21 cellular contexts compared by ENCODE assay signal in genomic region chr17:13593021-13593751, GRCh38. TPM values are rescaled to one million over a fixed set of nuclear protein-coding genes. Genes with fewer than 3 reads are reported as not detected.
A peak's percentile ranks its signal among the peaks of the same experiment; 100 is the strongest.
DNase-seq lines count a peak whose midpoint lies in the region; ATAC-seq, FAIRE-seq and TF ChIP-seq lines count a peak whose summit lies in the region.
"Had no signal": no experiment of that assay in that cellular context is flagged by ENCODE, and none has a peak within 500 bp of the region (broad histone marks: within the 10 kb centered on the region; RNA-seq: fewer than 3 reads in every experiment).

No MANE protein-coding gene starts in this region.

- H3K4me3 Mint-ChIP-seq in WTC11, result no peak overlapping the region
- H3K4me3 Mint-ChIP-seq: CD8-positive, alpha-beta memory T cell had no signal

- peaks cover 47% of the 10 kb centered on the region for H3K4me1 Mint-ChIP-seq in WTC11

- H2BK12ac ChIP-seq in mesenchymal stem cell (ENCODE audit: low read length in 2 of 2), result no peak overlapping the region

- H3K9ac ChIP-seq in HepG2 (ENCODE audit: insufficient read depth, low read depth, low read length), result no peak overlapping the region; the same call in 1 of the 2 replicates
- H3K9ac ChIP-seq in mesenchymal stem cell (ENCODE audit: low read length), result peak overlapping the region; percentile 32

- peak overlapping the region; percentile 43; the same call in 1 of the 2 replicates for H3K4me2 ChIP-seq in HepG2 (ENCODE audit: low read depth, low read length)
- no peak overlapping the region for H3K4me2 ChIP-seq in mesenchymal stem cell (ENCODE audit: low read length, poor library complexity, severe bottlenecking)
- H3K4me2 ChIP-seq: A549 had no signal

- peak overlapping the region; percentile 67; the same call in 1 of the 2 replicates for H3K27ac Mint-ChIP-seq in WTC11
- H3K27ac Mint-ChIP-seq: CD8-positive, alpha-beta memory T cell had no signal

- no peaks in the 10 kb centered on the region for H3K79me2 ChIP-seq in HepG2 (ENCODE audit: insufficient read depth, low read length)

- no peaks in the 10 kb centered on the region for H4K20me1 ChIP-seq in HepG2 (ENCODE audit: insufficient read depth, low read length)

- FAIRE-seq in HepG2 (lab: Jason Lieb, UNC), result no peak
- FAIRE-seq: A549, D721Med, GM12892, GM18507, RCC 7860 had no signal

- H3K79me1 ChIP-seq in mesenchymal stem cell (replicated peaks; ENCODE audit: low read length, poor library complexity, severe bottlenecking), result no peaks in the 10 kb centered on the region

- H3K14ac ChIP-seq in mesenchymal stem cell (ENCODE audit: low read length in 2 of 2), result no peak overlapping the region

- H3K9me3 ChIP-seq in HepG2 (ENCODE audit: low read length) (no peaks in the 10 kb centered on the region), right lobe of liver (no peaks in the 10 kb centered on the region), mesenchymal stem cell (ENCODE audit: control insufficient read depth, low read length) (no peaks in the 10 kb centered on the region), vagina (no peaks in the 10 kb centered on the region)
- H3K9me3 ChIP-seq: A549; BLaER1 treated with 17β-estradiol and CSF1 and Interleukin-3, amounts not matched to agents 10 nM and 100 nM had no signal

- 28% methylated on average over 10 of the region's 10 CpGs for WGBS in HepG2 (ENCODE audit: low lambda C conversion rate)
- WGBS in right lobe of liver (ENCODE audit: insufficient coverage, low coverage, low lambda C conversion rate, missing lambda C conversion rate), result 63% methylated on average over 10 of the region's 10 CpGs
- 87% methylated on average over 9 of the region's 10 CpGs for WGBS in mesenchymal stem cell

- no peak overlapping the region for H2AK5ac ChIP-seq in mesenchymal stem cell (ENCODE audit: low read length, severe bottlenecking)

- H2BK120ac ChIP-seq in mesenchymal stem cell (ENCODE audit: low read depth, low read length), result no peak overlapping the region

- BruUV-seq in HepG2 (replicated peaks; lab: Mats Ljungman, UMichigan), result no TSS peak

- H3K27me3 ChIP-seq in HepG2 (ENCODE audit: control insufficient read depth in 1 of 2, insufficient read depth in 2 of 2, low read length in 2 of 2) (peaks cover 2 to 15% of the 10 kb centered on the region in 2 experiments; a peak in 3 of 5 replicates), right lobe of liver (no peaks in the 10 kb centered on the region), mesenchymal stem cell (ENCODE audit: control insufficient read depth in 1 of 2, insufficient read depth in 1 of 2, low read length in 2 of 2) (no peaks in the 10 kb centered on the region), vagina (no peaks in the 10 kb centered on the region)

- H3K27me3 Mint-ChIP-seq in WTC11 (ENCODE audit: low read depth), result no peaks in the 10 kb centered on the region

- TF ChIP-seq RAD21 in HepG2 (CRISPR knock-in tag; IDR thresholded peaks at IDR 0.05), result no peak

- H3K27ac ChIP-seq in HepG2 (ENCODE audit: extremely low read length, insufficient read depth, low read length) (no peak overlapping the region), right lobe of liver (no peak overlapping the region), mesenchymal stem cell (ENCODE audit: low read length, poor library complexity, severe bottlenecking) (no peak overlapping the region), vagina (peak overlapping the region; percentile 47)

- POLR2A ChIA-PET in HepG2 (lab: Yijun Ruan, JAX) (no interaction called here), WTC11 (lab: Charles Lee) (interaction anchor here (0.6 kb wide), 1 partner anchor 1187 kb away, joined by 6 read pairs; no protein-coding TSS in a partner anchor)

- H3K18ac ChIP-seq in mesenchymal stem cell (ENCODE audit: low read depth in 1 of 2, low read length in 2 of 2), result no peak overlapping the region

- no peak for ATAC-seq in HepG2
- ATAC-seq in right lobe of liver, result no peak
- ATAC-seq in WTC11, result no peak
- no peak for ATAC-seq in GM21526 (IDR thresholded peaks at IDR 0.05; ENCODE audit: low FRiP score, unreplicated experiment)
- ATAC-seq: A549 had no signal

- H3K23ac ChIP-seq in mesenchymal stem cell (ENCODE audit: low read length in 2 of 2), result no peak overlapping the region

- H3K4me3 ChIP-seq in HepG2 (replicated peaks in 1 of 3; ENCODE audit: insufficient read depth in 1 of 3, low read depth in 2 of 3, low read length in 3 of 3) (no peak overlapping the region), right lobe of liver (no peak overlapping the region), mesenchymal stem cell (ENCODE audit: insufficient read depth in 1 of 2, low read depth in 1 of 2, low read length in 2 of 2) (no peak overlapping the region), vagina (no peak overlapping the region)
- H3K4me3 ChIP-seq: A549; BLaER1 treated with 17β-estradiol and CSF1 and Interleukin-3, amounts not matched to agents 10 nM and 100 nM had no signal

- intact Hi-C loops in HepG2 (cut with micrococcal nuclease; ENCODE audit: unreplicated experiment) (loop anchor here (10.0 kb wide), 4 partner anchors 178 to 1222 kb away; no protein-coding TSS in a partner anchor), right lobe of liver (cut with DNase I) (no loop called here), vagina (cut with DNase I) (loop anchor here (10.0 kb wide), 1 partner anchor 712 kb away; the partner anchor contains the start of gene HS3ST3B1)

- TF ChIP-seq CTCF in HepG2 (CRISPR knock-in tag; IDR thresholded peaks at IDR 0.05) (no peak), right lobe of liver (IDR thresholded peaks at IDR 0.05) (no peak), WTC11 (IDR thresholded peaks at IDR 0.05) (no peak), vagina (IDR thresholded peaks at IDR 0.05) (no peak)

- H4K91ac ChIP-seq in mesenchymal stem cell (ENCODE audit: low read length), result no peak overlapping the region

- no peak overlapping the region for H2BK5ac ChIP-seq in mesenchymal stem cell (ENCODE audit: low read depth, low read length, poor library complexity, severe bottlenecking)

- TF ChIP-seq EP300 in HepG2 (IDR thresholded peaks at IDR 0.05; ENCODE audit: low read depth in 2 of 2, low read length in 2 of 2) (no peak), HepG2 (CRISPR knock-in tag; IDR thresholded peaks at IDR 0.05; ENCODE audit: borderline replicate concordance) (no peak)

- peaks cover 38% of the 10 kb centered on the region for H3K4me1 ChIP-seq in HepG2 (ENCODE audit: insufficient read depth, low read length)
- H3K4me1 ChIP-seq in right lobe of liver, result no peaks in the 10 kb centered on the region
- no peaks in the 10 kb centered on the region for H3K4me1 ChIP-seq in mesenchymal stem cell (ENCODE audit: control insufficient read depth, insufficient read depth, low read depth, low read length)
- peaks cover 5% of the 10 kb centered on the region for H3K4me1 ChIP-seq in vagina
- H3K4me1 ChIP-seq: A549 had no signal

- TF ChIP-seq POLR2A in HepG2 (IDR thresholded peaks at IDR 0.05; ENCODE audit: insufficient read depth in 1 of 2, low read depth in 2 of 2, low read length in 2 of 2), result no peak
- no peak for TF ChIP-seq POLR2A in right lobe of liver (IDR thresholded peaks at IDR 0.05)
- no peak for TF ChIP-seq POLR2A in vagina (IDR thresholded peaks at IDR 0.05)

- CTCF ChIA-PET in HepG2 (lab: Yijun Ruan, JAX; ENCODE audit: low intra/inter-chr PET ratio, low total read pairs), result no interaction called here
- CTCF ChIA-PET in WTC11 (lab: Charles Lee), result interaction anchor here (0.6 to 1.2 kb wide), 9 partner anchors 9 to 707 kb away, joined by 3 to 6 read pairs (median 4); partner anchors contain the start of gene HS3ST3B1

- no peak overlapping the region for H2BK15ac ChIP-seq in mesenchymal stem cell (ENCODE audit: low read depth, poor library complexity, severe bottlenecking)

- in situ Hi-C loops in HepG2 (cut with HindIII; ENCODE audit: extremely low pct_ligation_motif_present, low pct_unique_long_range_greater_than_20kb), result loop anchor here (5.0 to 10.0 kb wide), 3 partner anchors 258 to 1332 kb away; no protein-coding TSS in a partner anchor

- no peak overlapping the region for H3K4ac ChIP-seq in mesenchymal stem cell (ENCODE audit: low read depth in 1 of 2, low read length in 2 of 2)

- H3K9me3 Mint-ChIP-seq in WTC11, result 0 out of 2 replicates have a peak, but pooled peaks cover 4% of the 10 kb centered on the region
- H3K9me3 Mint-ChIP-seq: CD8-positive, alpha-beta memory T cell had no signal

- H4K8ac ChIP-seq in mesenchymal stem cell (ENCODE audit: low read length), result no peak overlapping the region

- no peaks in the 10 kb centered on the region for H3K36me3 Mint-ChIP-seq in WTC11
- H3K36me3 Mint-ChIP-seq: CD8-positive, alpha-beta memory T cell had no signal

- DNase-seq in HepG2 (ENCODE audit: low spot score) (no peak), right lobe of liver (no peak), WTC11 (ENCODE audit: low spot score) (no peak), mesenchymal stem cell (no peak), vagina (ENCODE audit: extremely low spot score in 2 of 2) (no peak), kidney glomerular epithelial cell (lab: John Stamatoyannopoulos, UW) (no peak), activated gamma-delta T cell treated with Interleukin-2 at 50 U/mL for 16 hours (no peak)
- DNase-seq: CD8-positive, alpha-beta memory T cell; DMS79; KBM-7; NCI-H1105; NCI-H1694; NCI-H2081 treated with DMSO at 0.1 percent for 48 hours; Right ventricle myocardium superior had no signal

- H2AFZ ChIP-seq in HepG2 (ENCODE audit: low read length) (no peak overlapping the region), mesenchymal stem cell (ENCODE audit: low read depth, low read length) (no peak overlapping the region)

- H3K36me3 ChIP-seq in HepG2 (replicated peaks in 1 of 2; ENCODE audit: control insufficient read depth in 1 of 2, insufficient read depth in 2 of 2, low read length in 2 of 2) (no peaks in the 10 kb centered on the region), right lobe of liver (no peaks in the 10 kb centered on the region), mesenchymal stem cell (ENCODE audit: control insufficient read depth in 1 of 2, insufficient read depth in 2 of 2, low read depth in 1 of 2, low read length in 2 of 2) (no peaks in the 10 kb centered on the region), vagina (no peaks in the 10 kb centered on the region)
- H3K36me3 ChIP-seq: BLaER1 treated with 17β-estradiol and CSF1 and Interleukin-3, amounts not matched to agents 10 nM and 100 nM had no signal

RNA-seq across cellular contexts. Expression of gene HS3ST3A1, which starts 8.5 kb away (rescaled TPM):
- total RNA-seq in HepG2 (2016; rRNA removed; fragmentation: Illumina TruSeq; extraction: Trizol) (2.9 and 3.5 TPM in 2 replicates), right lobe of liver (10 to 100 TPM in 1 of 6 experiments, 1 to 10 TPM in 5; 4.0 to 10.1 (median 5.1) TPM), WTC11 (2021) (5.2 to 9.7 TPM (median 5.9 TPM) in 3 replicates), vagina (8.6 TPM)
- total RNA-seq in HepG2 (2016; cell fraction: cytosol; rRNA removed; fragmentation: Illumina TruSeq; extraction: Trizol; ENCODE audit: low read depth), result 1.2 and 1.3 TPM in 2 replicates
- total RNA-seq in HepG2 (2016; cell fraction: insoluble cytoplasmic fraction; rRNA removed; fragmentation: Illumina TruSeq; extraction: Trizol), result 2.0 and 5.1 TPM in 2 replicates
- 2.4 TPM in 2 replicates for total RNA-seq in HepG2 (2016; cell fraction: membrane; rRNA removed; fragmentation: Illumina TruSeq; extraction: Trizol)
- 2.8 and 3.0 TPM in 2 replicates for total RNA-seq in HepG2 (2016; cell fraction: nucleus; rRNA removed; fragmentation: Illumina TruSeq; extraction: Trizol)
- polyA plus RNA-seq in HepG2 (2011; rRNA removed), result 1.3 and 4.4 TPM in 2 replicates
- polyA plus RNA-seq in HepG2 (2011; cell fraction: cytosol; rRNA removed), result 1.2 and 2.1 TPM in 2 replicates
- polyA plus RNA-seq in HepG2 (2011; cell fraction: nucleus; rRNA removed), result 4.9 and 7.4 TPM in 2 replicates
- 1.1 and 1.2 TPM in 2 replicates for polyA plus RNA-seq in HepG2 (2012)
- polyA plus RNA-seq in HepG2 (2016; cell fraction: cytosol; fragmentation: Illumina TruSeq; extraction: Trizol; ENCODE audit: low read depth), result 0.42 and 0.45 TPM in 2 replicates
- polyA plus RNA-seq in HepG2 (2016; cell fraction: insoluble cytoplasmic fraction; fragmentation: Illumina TruSeq; extraction: Trizol; ENCODE audit: low read depth), result 1.2 and 1.4 TPM in 2 replicates
- polyA plus RNA-seq in HepG2 (2016; cell fraction: membrane; fragmentation: Illumina TruSeq; extraction: Trizol; ENCODE audit: low read depth), result 0.73 and 0.81 TPM in 2 replicates
- 3.2 and 6.7 TPM in 2 replicates for polyA plus RNA-seq in HepG2 (2016; cell fraction: nucleus; fragmentation: Illumina TruSeq; extraction: Trizol; ENCODE audit: insufficient read depth, low read depth)
- polyA minus RNA-seq in HepG2 (2011; rRNA and poly(A)+ RNA removed; ENCODE audit: low replicate concordance), result 11.7 TPM in 1 of 2 replicates, not detected in the other
- 12.5 and 12.8 TPM in 2 replicates for polyA minus RNA-seq in HepG2 (2011; cell fraction: cytosol; rRNA and poly(A)+ RNA removed)
- 3.4 and 4.5 TPM in 2 replicates for polyA minus RNA-seq in HepG2 (2011; cell fraction: nucleus; rRNA and poly(A)+ RNA removed)
- 11.7 TPM for polyA plus RNA-seq in mesenchymal stem cell (2013, experiment 1 of 2)
- 10.4 TPM for polyA plus RNA-seq in mesenchymal stem cell (2013, experiment 2 of 2)
- total RNA-seq: CD8-positive, alpha-beta memory T cell had no signal
- polyA plus RNA-seq: A549 had no signal

Comparison
In these comparisons a context has a peak if more than half of its experiments do, and no peak if none do; other contexts are left out.
1. intact Hi-C loops: an anchor here in HepG2 (10.0 kb wide) and vagina (10.0 kb wide); none called in right lobe of liver.